ENCODE assay signal across 18 cellular contexts in the genomic region with DNA sequence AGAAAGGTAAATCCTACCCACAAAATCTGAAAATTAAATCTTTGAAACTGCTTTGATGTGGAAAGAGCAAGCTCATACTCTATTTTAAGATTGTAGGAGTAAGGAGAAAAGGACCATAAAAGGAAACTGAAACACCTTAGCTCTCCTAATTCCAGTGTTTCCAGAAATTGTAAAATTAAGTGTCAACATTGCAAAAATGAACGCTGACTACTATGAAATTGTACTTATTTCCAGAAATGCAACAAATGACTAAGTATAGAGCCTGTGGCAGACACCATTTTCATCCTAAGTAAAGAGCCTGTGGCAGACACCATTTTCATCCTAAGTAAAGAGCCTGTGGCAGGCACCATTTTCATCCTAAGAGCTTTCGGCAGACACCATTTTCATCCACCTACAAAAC. TPM values are rescaled to one million over a fixed set of nuclear protein-coding genes. Genes with fewer than 3 reads are reported as not detected.
A peak's percentile ranks its signal among the peaks of the same experiment; 100 is the strongest.
DNase-seq lines count a peak whose midpoint lies in the region; ATAC-seq and TF ChIP-seq lines count a peak whose summit lies in the region.
"Had no signal": no experiment of that assay in that cellular context is flagged by ENCODE, and none has a peak within 500 bp of the region (broad histone marks: within the 10 kb centered on the region; RNA-seq: fewer than 3 reads in every experiment).

No MANE protein-coding gene starts in this region.

- H3K27ac ChIP-seq in HEK293 (ENCODE audit: extremely low read depth, low read depth, low read length) = no peak overlapping the region
- H3K27ac ChIP-seq: 22Rv1 had no signal

- TF ChIP-seq CTCF in HEK293 (tag by site-specific recombination; IDR thresholded peaks at IDR 0.05) (no peak), WTC11 (IDR thresholded peaks at IDR 0.05) (no peak)

- peak; percentile 36 for ATAC-seq in activated CD4-positive, alpha-beta T cell treated with anti-CD3 and anti-CD28 coated beads for 36 hours
- ATAC-seq in activated T-helper 17 cell treated with anti-CD3 and anti-CD28 coated beads, Interleukin-2, amount 50 U/mL, for 72 hours (replicated peaks) = peak; percentile 24
- no peak for ATAC-seq in WTC11
- ATAC-seq: GM23338, HCT116 had no signal

- H3K9me3 Mint-ChIP-seq in activated CD4-positive, alpha-beta T cell treated with anti-CD3 and anti-CD28 coated beads for 36 hours (ENCODE audit: low read depth) = no peaks in the 10 kb centered on the region
- no peaks in the 10 kb centered on the region for H3K9me3 Mint-ChIP-seq in activated T-helper 17 cell treated with anti-CD3 and anti-CD28 coated beads, Interleukin-2, amount 50 U/mL, for 72 hours
- H3K9me3 Mint-ChIP-seq in immature natural killer cell = no peaks in the 10 kb centered on the region
- H3K9me3 Mint-ChIP-seq in WTC11 = no peaks in the 10 kb centered on the region
- H3K9me3 Mint-ChIP-seq: CD4-positive, alpha-beta memory T cell; GM23338; H9; HFFc6 had no signal

- no peak overlapping the region for H3K27ac Mint-ChIP-seq in activated CD4-positive, alpha-beta T cell treated with anti-CD3 and anti-CD28 coated beads for 36 hours
- H3K27ac Mint-ChIP-seq in activated T-helper 17 cell treated with anti-CD3 and anti-CD28 coated beads, Interleukin-2, amount 50 U/mL, for 72 hours = no peak overlapping the region
- H3K27ac Mint-ChIP-seq in immature natural killer cell = no peak overlapping the region
- H3K27ac Mint-ChIP-seq in WTC11 = no peak overlapping the region
- H3K27ac Mint-ChIP-seq: CD4-positive, alpha-beta memory T cell; GM23338; H9; HFFc6 had no signal

- H3K4me3 Mint-ChIP-seq in activated CD4-positive, alpha-beta T cell treated with anti-CD3 and anti-CD28 coated beads for 36 hours = no peak overlapping the region
- no peak overlapping the region for H3K4me3 Mint-ChIP-seq in activated T-helper 17 cell treated with anti-CD3 and anti-CD28 coated beads, Interleukin-2, amount 50 U/mL, for 72 hours
- H3K4me3 Mint-ChIP-seq in immature natural killer cell (no peak overlapping the region), WTC11 (no peak overlapping the region)
- H3K4me3 Mint-ChIP-seq: CD4-positive, alpha-beta memory T cell; GM23338; H9; HFFc6 had no signal

- H3K9me3 ChIP-seq in HEK293 (ENCODE audit: control insufficient read depth, insufficient read depth, low read depth, low read length) = no peaks in the 10 kb centered on the region

- intact Hi-C loops in activated CD4-positive, alpha-beta T cell treated with anti-CD3 and anti-CD28 coated beads for 36 hours (cut with DNase I, micrococcal nuclease) = loop anchor here (5.0 to 10.0 kb wide), 5 partner anchors 156 to 606 kb away; a partner anchor contains a TSS

- no peaks in the 10 kb centered on the region for H3K4me1 Mint-ChIP-seq in activated CD4-positive, alpha-beta T cell treated with anti-CD3 and anti-CD28 coated beads for 36 hours
- H3K4me1 Mint-ChIP-seq in activated T-helper 17 cell treated with anti-CD3 and anti-CD28 coated beads, Interleukin-2, amount 50 U/mL, for 72 hours = no peaks in the 10 kb centered on the region
- H3K4me1 Mint-ChIP-seq in immature natural killer cell (no peaks in the 10 kb centered on the region), WTC11 (no peaks in the 10 kb centered on the region)
- H3K4me1 Mint-ChIP-seq: CD4-positive, alpha-beta memory T cell; GM23338; H9 had no signal

- H3K36me3 Mint-ChIP-seq in activated CD4-positive, alpha-beta T cell treated with anti-CD3 and anti-CD28 coated beads for 36 hours (ENCODE audit: low read depth) = no peaks in the 10 kb centered on the region
- no peaks in the 10 kb centered on the region for H3K36me3 Mint-ChIP-seq in activated T-helper 17 cell treated with anti-CD3 and anti-CD28 coated beads, Interleukin-2, amount 50 U/mL, for 72 hours (ENCODE audit: low read depth)
- H3K36me3 Mint-ChIP-seq in immature natural killer cell = no peaks in the 10 kb centered on the region
- H3K36me3 Mint-ChIP-seq in WTC11 = no peaks in the 10 kb centered on the region
- H3K36me3 Mint-ChIP-seq: CD4-positive, alpha-beta memory T cell had no signal

- no peaks in the 10 kb centered on the region for H3K36me3 ChIP-seq in HEK293 (ENCODE audit: control insufficient read depth in 2 of 2, insufficient read depth in 1 of 2, low read length in 2 of 2)

- DNase-seq in activated CD4-positive, alpha-beta T cell treated with anti-CD3 and anti-CD28 coated beads for 36 hours = no peak
- no peak for DNase-seq in activated CD4-positive, alpha-beta T cell treated with anti-CD3 and anti-CD28 coated beads for 48 hours
- no peak for DNase-seq in immature natural killer cell
- DNase-seq in WTC11 (ENCODE audit: low spot score) = no peak
- DNase-seq: ACHN; C1 segment of cervical spinal cord; Calu3; CD4-positive, alpha-beta memory T cell; COR-L47; DMS153; DND-41; H9; HFFc6 had no signal

- CTCF ChIA-PET in activated CD4-positive, alpha-beta T cell treated with anti-CD3 and anti-CD28 coated beads for 36 hours (lab: Charles Lee) = interaction anchor here (0.6 to 1.1 kb wide), 6 partner anchors 10 to 401 kb away, joined by 3 to 4 read pairs (median 3); no protein-coding TSS in a partner anchor
- CTCF ChIA-PET in HEK293 (lab: Yijun Ruan, JAX) (interaction anchor here (0.5 to 1.5 kb wide), 19 partner anchors 9 to 604 kb away, joined by 3 to 10 read pairs (median 3); no protein-coding TSS in a partner anchor), WTC11 (lab: Charles Lee) (interaction anchor here (0.8 to 1.7 kb wide), 3 partner anchors 9 to 264 kb away, joined by 3 to 5 read pairs (median 4); no protein-coding TSS in a partner anchor)

- no peak overlapping the region for H3K4me3 ChIP-seq in HEK293 (ENCODE audit: low read depth, low read length)
- H3K4me3 ChIP-seq: GM23338 had no signal

- H3K4me1 ChIP-seq in HEK293 (ENCODE audit: control insufficient read depth, insufficient read depth, low read length) = 0 out of 2 replicates have a peak, but pooled peaks cover 3% of the 10 kb centered on the region

- POLR2A ChIA-PET in activated CD4-positive, alpha-beta T cell treated with anti-CD3 and anti-CD28 coated beads for 36 hours (lab: Charles Lee) = no interaction called here
- POLR2A ChIA-PET in HEK293 (lab: Yijun Ruan, JAX) (no interaction called here), WTC11 (lab: Charles Lee) (no interaction called here)

- peaks cover 6% of the 10 kb centered on the region for H3K27me3 Mint-ChIP-seq in activated CD4-positive, alpha-beta T cell treated with anti-CD3 and anti-CD28 coated beads for 36 hours
- H3K27me3 Mint-ChIP-seq in activated T-helper 17 cell treated with anti-CD3 and anti-CD28 coated beads, Interleukin-2, amount 50 U/mL, for 72 hours = no peaks in the 10 kb centered on the region
- H3K27me3 Mint-ChIP-seq in immature natural killer cell (ENCODE audit: low read depth in 3 of 3) (peaks cover 3 to 10% (median 6%) of the 10 kb centered on the region in 3 donors), WTC11 (ENCODE audit: low read depth) (peaks cover 17% of the 10 kb centered on the region)

TF ChIP-seq in HEK293, 187 proteins besides CTCF, POLR2A, EP300 and RAD21 (continues in another document):
- TF ChIP-seq ZNF654 (tag by site-specific recombination; IDR thresholded peaks at IDR 0.05; ENCODE audit: low read depth) = no peak
- TF ChIP-seq, protein P1, sequence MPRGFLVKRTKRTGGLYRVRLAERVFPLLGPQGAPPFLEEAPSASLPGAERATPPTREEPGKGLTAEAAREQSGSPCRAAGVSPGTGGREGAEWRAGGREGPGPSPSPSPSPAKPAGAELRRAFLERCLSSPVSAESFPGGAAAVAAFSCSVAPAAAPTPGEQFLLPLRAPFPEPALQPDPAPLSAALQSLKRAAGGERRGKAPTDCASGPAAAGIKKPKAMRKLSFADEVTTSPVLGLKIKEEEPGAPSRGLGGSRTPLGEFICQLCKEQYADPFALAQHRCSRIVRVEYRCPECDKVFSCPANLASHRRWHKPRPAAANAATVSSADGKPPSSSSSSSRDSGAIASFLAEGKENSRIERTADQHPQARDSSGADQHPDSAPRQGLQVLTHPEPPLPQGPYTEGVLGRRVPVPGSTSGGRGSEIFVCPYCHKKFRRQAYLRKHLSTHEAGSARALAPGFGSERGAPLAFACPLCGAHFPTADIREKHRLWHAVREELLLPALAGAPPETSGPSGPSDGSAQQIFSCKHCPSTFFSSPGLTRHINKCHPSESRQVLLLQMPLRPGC (tag by site-specific recombination; IDR thresholded peaks at IDR 0.05) = no peak
- TF ChIP-seq YY2 (tag by site-specific recombination; IDR thresholded peaks at IDR 0.05) = 0 out of 2 replicates have a peak, but pooled peaks have one; percentile 42
- no peak for TF ChIP-seq GLIS1 (tag by site-specific recombination; IDR thresholded peaks at IDR 0.05)
- TF ChIP-seq ZBTB21 (tag by site-specific recombination; IDR thresholded peaks at IDR 0.05) = no peak
- no peak for TF ChIP-seq SCRT2 (tag by site-specific recombination; IDR thresholded peaks at IDR 0.05)

TF ChIP-seq in WTC11, 78 proteins besides CTCF, POLR2A, EP300 and RAD21 (continues in another document):
- TF ChIP-seq, protein P2, sequence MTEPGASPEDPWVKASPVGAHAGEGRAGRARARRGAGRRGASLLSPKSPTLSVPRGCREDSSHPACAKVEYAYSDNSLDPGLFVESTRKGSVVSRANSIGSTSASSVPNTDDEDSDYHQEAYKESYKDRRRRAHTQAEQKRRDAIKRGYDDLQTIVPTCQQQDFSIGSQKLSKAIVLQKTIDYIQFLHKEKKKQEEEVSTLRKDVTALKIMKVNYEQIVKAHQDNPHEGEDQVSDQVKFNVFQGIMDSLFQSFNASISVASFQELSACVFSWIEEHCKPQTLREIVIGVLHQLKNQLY (CRISPR knock-in tag; IDR thresholded peaks at IDR 0.05) = no peak
- TF ChIP-seq ETV6 (CRISPR knock-in tag; IDR thresholded peaks at IDR 0.05) (no peak), MXD4 (CRISPR knock-in tag; IDR thresholded peaks at IDR 0.05; ENCODE audit: borderline replicate concordance) (no peak), ESRRA (CRISPR knock-in tag; IDR thresholded peaks at IDR 0.05; ENCODE audit: borderline replicate concordance) (no peak), MYBL2 (CRISPR knock-in tag; IDR thresholded peaks at IDR 0.05) (no peak), PRRX2 (CRISPR knock-in tag; IDR thresholded peaks at IDR 0.05) (no peak), ZNF232 (CRISPR knock-in tag; IDR thresholded peaks at IDR 0.05) (no peak), ZNF396 (CRISPR knock-in tag; IDR thresholded peaks at IDR 0.05; ENCODE audit: borderline replicate concordance) (no peak)

RNA-seq across cellular contexts. Expression of a gene that starts 6.9 kb away (rescaled TPM):
- 1 to 10 TPM; 3.7 to 4.0 TPM for total RNA-seq in activated CD4-positive, alpha-beta T cell treated with anti-CD3 and anti-CD28 coated beads for 36 hours
- total RNA-seq in activated T-helper 17 cell treated with anti-CD3 and anti-CD28 coated beads, Interleukin-2, amount 50 U/mL, for 72 hours = 10 to 100 TPM in 1 of 2 donors, 1 to 10 TPM in 1; 2.9 to 19.1 TPM
- under 1 TPM in 1 of 3 donors, not detected in 2; 0.54 TPM for polyA plus RNA-seq in immature natural killer cell
- total RNA-seq in WTC11 (2021) = 10.9 to 14.3 TPM (median 11.6 TPM) in 3 replicates
